In genomic region chr6:169320013-169320412, GRCh38 we compare ENCODE assay signal across 16 cellular contexts.
DNase-seq lines count a peak whose midpoint lies in the region; ATAC-seq, FAIRE-seq and TF ChIP-seq lines count a peak whose summit lies in the region.
"Had no signal": no experiment of that assay in that cellular context is flagged by ENCODE, and none has a peak within 500 bp of the region (broad histone marks: within the 10 kb centered on the region; RNA-seq: fewer than 3 reads in every experiment).

No MANE protein-coding gene starts in this region.

- H3K9me1 ChIP-seq in keratinocyte (ENCODE audit: control insufficient read depth, extremely low read depth, insufficient read depth, low read length), result no peaks in the 10 kb centered on the region

- no peaks in the 10 kb centered on the region for H3K9me3 Mint-ChIP-seq in nephron progenitor cell

- FAIRE-seq in keratinocyte (lab: Jason Lieb, UNC), result no peak

- no peak for TF ChIP-seq EP300 in stomach (IDR thresholded peaks at IDR 0.05)

- H3K4me3 ChIP-seq in adipocyte (ENCODE audit: low read length) (peak overlapping the region; percentile 69), keratinocyte (ENCODE audit: control insufficient read depth in 2 of 3, extremely low read depth in 1 of 3, insufficient read depth in 2 of 3, low read depth in 1 of 3, low read length in 3 of 3) (no peak overlapping the region), thoracic aorta (peak overlapping the region; percentile 57), stomach (no peak overlapping the region)
- H3K4me3 ChIP-seq: BLaER1 had no signal

- no peak for TF ChIP-seq POLR2A in stomach (IDR thresholded peaks at IDR 0.05)

- no peak overlapping the region for H3K4me3 Mint-ChIP-seq in nephron progenitor cell
- H3K4me3 Mint-ChIP-seq: CD8-positive, alpha-beta memory T cell had no signal

- no peak for TF ChIP-seq CTCF in keratinocyte (optimal IDR thresholded peaks at IDR 0.05 in 1 of 3, IDR thresholded peaks at IDR 0.05 in 1 of 3, conservative IDR thresholded peaks at IDR 0.05 in 1 of 3; ENCODE audit: extremely low read depth in 1 of 3, insufficient read depth in 2 of 3, low read length in 3 of 3)
- no peak for TF ChIP-seq CTCF in thoracic aorta (IDR thresholded peaks at IDR 0.05)
- no peak for TF ChIP-seq CTCF in stomach (IDR thresholded peaks at IDR 0.05)
- no peak for TF ChIP-seq CTCF in nephron progenitor cell (IDR thresholded peaks at IDR 0.05)

- DNase-seq in EH (ENCODE audit: low read depth) (peak; percentile 83), adipocyte (ENCODE audit: low read depth) (peak; percentile 33), keratinocyte (ENCODE audit: low read depth, low spot score) (no peak), thoracic aorta (ENCODE audit: low spot score) (no peak), stomach (no peak), nephron progenitor cell (no peak)
- DNase-seq in activated CD8-positive, alpha-beta memory T cell treated with anti-CD3 and anti-CD28 coated beads for 24 hours, result no peak
- no peak for DNase-seq in stimulated activated naive CD4-positive, alpha-beta T cell treated with Interleukin-2 at 50 U/mL for 16 hours (lab: John Stamatoyannopoulos, UW)
- DNase-seq: CD8-positive, alpha-beta memory T cell; DND-41; KG1; MM.1S; NCI-H1105; NCI-H1930; NCI-H524 treated with DMSO at 0.1 percent for 48 hours had no signal

- H3K36me3 Mint-ChIP-seq in nephron progenitor cell (ENCODE audit: low read depth), result no peaks in the 10 kb centered on the region
- H3K36me3 Mint-ChIP-seq: CD8-positive, alpha-beta memory T cell had no signal

- peaks cover 6% of the 10 kb centered on the region for H3K9me3 ChIP-seq in adipocyte (ENCODE audit: control insufficient read depth, low read length)
- no peaks in the 10 kb centered on the region for H3K9me3 ChIP-seq in keratinocyte (ENCODE audit: control insufficient read depth, low read depth, low read length)
- H3K9me3 ChIP-seq in thoracic aorta, result no peaks in the 10 kb centered on the region
- no peaks in the 10 kb centered on the region for H3K9me3 ChIP-seq in stomach
- H3K9me3 ChIP-seq: BLaER1 had no signal

- H3K4me1 ChIP-seq in adipocyte (ENCODE audit: control insufficient read depth, insufficient read depth, low read length) (peaks cover 11% of the 10 kb centered on the region), keratinocyte (ENCODE audit: control insufficient read depth, extremely low read depth, insufficient read depth, low read length) (peaks cover 39% of the 10 kb centered on the region), thoracic aorta (ENCODE audit: control insufficient read depth in 1 of 2, low read depth in 2 of 2) (peaks cover 0 to 18% of the 10 kb centered on the region in 2 donors), stomach (no peaks in the 10 kb centered on the region)
- H3K4me1 ChIP-seq: BLaER1 had no signal

- H3K27me3 ChIP-seq in adipocyte (replicated peaks; ENCODE audit: control insufficient read depth, insufficient read depth, low read length), result no peaks in the 10 kb centered on the region
- H3K27me3 ChIP-seq in keratinocyte (ENCODE audit: control insufficient read depth, extremely low read depth, insufficient read depth, low read length), result no peaks in the 10 kb centered on the region
- no peaks in the 10 kb centered on the region for H3K27me3 ChIP-seq in thoracic aorta (replicated peaks; ENCODE audit: insufficient read depth)
- H3K27me3 ChIP-seq in stomach, result no peaks in the 10 kb centered on the region
- H3K27me3 ChIP-seq: BLaER1 had no signal

- intact Hi-C loops in stomach (cut with DNase I; ENCODE audit: low total_unique reads), result no loop called here

- H3K27ac Mint-ChIP-seq in nephron progenitor cell, result no peak overlapping the region
- H3K27ac Mint-ChIP-seq: CD8-positive, alpha-beta memory T cell had no signal

- peak overlapping the region; percentile 3 for H3K4me2 ChIP-seq in keratinocyte (ENCODE audit: control insufficient read depth, extremely low read depth, insufficient read depth, low read depth, low read length)
- H3K4me2 ChIP-seq: BLaER1 had no signal

- no peak for ATAC-seq in thoracic aorta (ENCODE audit: insufficient number of reproducible peaks, low FRiP score, low read depth)

- dilution Hi-C loops in keratinocyte (cut with MboI; ENCODE audit: extremely low pct_ligation_motif_present, low sequenced_read_pairs), result no loop called here

- no peaks in the 10 kb centered on the region for H3K36me3 ChIP-seq in adipocyte (ENCODE audit: control insufficient read depth, insufficient read depth, low read length, severe bottlenecking)
- no peaks in the 10 kb centered on the region for H3K36me3 ChIP-seq in keratinocyte (ENCODE audit: control insufficient read depth in 2 of 2, extremely low read depth in 1 of 2, insufficient read depth in 2 of 2, low read length in 2 of 2)
- H3K36me3 ChIP-seq in thoracic aorta, result no peaks in the 10 kb centered on the region
- no peaks in the 10 kb centered on the region for H3K36me3 ChIP-seq in stomach
- H3K36me3 ChIP-seq: BLaER1 had no signal

- peak overlapping the region; percentile 53 for H3K9ac ChIP-seq in adipocyte (ENCODE audit: low read length)
- H3K9ac ChIP-seq in keratinocyte (ENCODE audit: control insufficient read depth, extremely low read depth, insufficient read depth, low read length), result no peak overlapping the region
- H3K9ac ChIP-seq: BLaER1 had no signal

- peak overlapping the region; percentile 30 for H2AFZ ChIP-seq in keratinocyte (ENCODE audit: control insufficient read depth, low read length)

- H3K4me1 Mint-ChIP-seq in nephron progenitor cell, result no peaks in the 10 kb centered on the region
- H3K4me1 Mint-ChIP-seq: CD8-positive, alpha-beta memory T cell had no signal

- 77 to 91% (median 82%) methylated on average over 3 of the region's 3 CpGs for WGBS in stomach, 5 donors

- H3K27ac ChIP-seq in keratinocyte (ENCODE audit: control insufficient read depth, insufficient read depth, low read length) (no peak overlapping the region), thoracic aorta (peak overlapping the region; percentile 42 to 83), stomach (peak overlapping the region in 1 of 5 donors; percentile 46)
- H3K27ac ChIP-seq: BLaER1 had no signal

- no peaks in the 10 kb centered on the region for H3K79me2 ChIP-seq in keratinocyte (ENCODE audit: control insufficient read depth, insufficient read depth, low read length)

- no peaks in the 10 kb centered on the region for H3K27me3 Mint-ChIP-seq in nephron progenitor cell (ENCODE audit: low read depth, poor library complexity)

- no peaks in the 10 kb centered on the region for H4K20me1 ChIP-seq in keratinocyte (ENCODE audit: control insufficient read depth, extremely low read depth, insufficient read depth, low read length)
- H4K20me1 ChIP-seq: BLaER1 had no signal

Comparison
In these comparisons a context has a peak if more than half of its experiments do, and no peak if none do; other contexts are left out.
1. DNase-seq: peak in EH (single experiment) and adipocyte (single experiment); none in keratinocyte (single experiment), thoracic aorta (single experiment), activated CD8-positive, alpha-beta memory T cell treated with anti-CD3 and anti-CD28 coated beads for 24 hours (single experiment), stimulated activated naive CD4-positive, alpha-beta T cell treated with Interleukin-2 at 50 U/mL for 16 hours (single experiment), stomach (single experiment) and nephron progenitor cell (single experiment).
2. H3K4me3 ChIP-seq: peak in adipocyte (single experiment) and thoracic aorta (single experiment); none in keratinocyte (0 of 3) and stomach (0 of 4).